In the genomic region with DNA sequence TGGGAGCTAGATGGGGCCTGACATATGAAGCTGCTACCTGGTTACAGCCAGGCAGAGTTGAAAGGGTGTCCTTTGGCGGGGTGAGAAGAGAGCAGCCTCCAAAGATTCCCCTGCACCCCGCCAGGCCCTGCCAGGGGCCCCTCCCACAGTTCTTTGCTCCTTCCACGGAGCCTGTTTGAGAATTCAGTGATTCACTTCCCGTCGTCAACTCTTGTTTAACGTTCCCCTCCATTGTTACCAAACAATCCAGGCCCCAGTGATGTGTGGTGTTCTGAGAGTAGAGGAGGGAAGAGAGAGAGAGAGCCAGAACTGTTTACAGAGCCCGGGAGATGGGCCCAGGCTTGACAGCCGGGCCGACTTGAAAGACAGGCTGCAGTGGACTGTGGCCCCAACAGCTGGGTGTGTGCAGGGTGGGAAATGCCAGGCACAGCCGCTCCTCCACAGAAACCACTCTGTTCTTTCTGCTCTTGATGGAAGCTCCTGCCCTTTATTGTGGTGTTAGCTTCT, we compare ENCODE assay signal across 8 cellular contexts.
DNase-seq lines count a peak whose midpoint lies in the region; ATAC-seq and TF ChIP-seq lines count a peak whose summit lies in the region.

No MANE protein-coding gene starts in this region.

- peaks cover 0 to 2% (median 0%) of the 10 kb centered on the region in 3 donors for H3K27me3 Mint-ChIP-seq in CD14-positive monocyte (ENCODE audit: low read depth in 3 of 3)

- peaks cover 75% of the 10 kb centered on the region for H3K4me1 Mint-ChIP-seq in CD14-positive monocyte
- peaks cover 82% of the 10 kb centered on the region for H3K4me1 Mint-ChIP-seq in stimulated activated effector memory CD8-positive, alpha-beta T cell treated with anti-CD3 and anti-CD28 coated beads, Interleukin-12 subunit alpha, Interleukin-12 subunit beta, amount 100 ng/mL, for 72 hours

- no peaks in the 10 kb centered on the region for H3K9me3 Mint-ChIP-seq in CD14-positive monocyte
- H3K9me3 Mint-ChIP-seq in stimulated activated effector memory CD8-positive, alpha-beta T cell treated with anti-CD3 and anti-CD28 coated beads, Interleukin-12 subunit alpha, Interleukin-12 subunit beta, amount 100 ng/mL, for 72 hours = no peaks in the 10 kb centered on the region

- H3K36me3 Mint-ChIP-seq in CD14-positive monocyte = peaks cover 14 to 20% of the 10 kb centered on the region in 2 donors
- peaks cover 15% of the 10 kb centered on the region for H3K36me3 Mint-ChIP-seq in stimulated activated effector memory CD8-positive, alpha-beta T cell treated with anti-CD3 and anti-CD28 coated beads, Interleukin-12 subunit alpha, Interleukin-12 subunit beta, amount 100 ng/mL, for 72 hours

- no peak for TF ChIP-seq POLR2A in body of pancreas (IDR thresholded peaks at IDR 0.05)

- H3K4me3 Mint-ChIP-seq in CD14-positive monocyte = peak overlapping the region; percentile 2 to 46
- H3K4me3 Mint-ChIP-seq in stimulated activated effector memory CD8-positive, alpha-beta T cell treated with anti-CD3 and anti-CD28 coated beads, Interleukin-12 subunit alpha, Interleukin-12 subunit beta, amount 100 ng/mL, for 72 hours = peak overlapping the region; percentile 29

- intact Hi-C loops in CD14-positive monocyte (cut with micrococcal nuclease) (loop anchor here in 1 of 2 donors (5.0 kb wide), 2 partner anchors 40 to 55 kb away; no protein-coding TSS in a partner anchor), body of pancreas (cut with DNase I) (no loop called here), left lung (cut with DNase I) (no loop called here)

- peak; percentile 8 for ATAC-seq in body of pancreas
- peak; percentile 58 for ATAC-seq in left lung
- ATAC-seq in stimulated activated effector memory CD8-positive, alpha-beta T cell treated with anti-CD3 and anti-CD28 coated beads, Interleukin-12 subunit alpha, Interleukin-12 subunit beta, amount 100 ng/mL, for 72 hours = no peak
- ATAC-seq in HG02885 (IDR thresholded peaks at IDR 0.05; ENCODE audit: poor library complexity, unreplicated experiment) = no peak

- H3K27me3 ChIP-seq in body of pancreas (no peaks in the 10 kb centered on the region), left lung (no peaks in the 10 kb centered on the region)

- H3K36me3 ChIP-seq in body of pancreas (replicated peaks in 1 of 2; ENCODE audit: insufficient read depth in 1 of 2, low read depth in 2 of 2) = no peaks in the 10 kb centered on the region
- H3K36me3 ChIP-seq in left lung = no peaks in the 10 kb centered on the region

- H3K4me1 ChIP-seq in body of pancreas = peaks cover 73% of the 10 kb centered on the region
- peaks cover 57 to 81% of the 10 kb centered on the region in 2 donors for H3K4me1 ChIP-seq in left lung

- DNase-seq in CD14-positive monocyte (ENCODE audit: low spot score) = peak; percentile 86
- DNase-seq in NOMO-1 (lab: John Stamatoyannopoulos, UW; ENCODE audit: unreplicated experiment in 2 of 2) = peak; percentile 53 to 85
- DNase-seq in body of pancreas = no peak
- DNase-seq in left lung = no peak
- no peak for DNase-seq in stimulated activated effector memory CD8-positive, alpha-beta T cell treated with anti-CD3 and anti-CD28 coated beads, Interleukin-12 subunit alpha, Interleukin-12 subunit beta, amount 100 ng/mL, for 72 hours (ENCODE audit: low spot score in 2 of 2)
- DNase-seq in NCI-H2081 (lab: John Stamatoyannopoulos, UW) = no peak
- DNase-seq in GM13977 (ENCODE audit: low spot score) = no peak

- no peak overlapping the region for H3K4me3 ChIP-seq in body of pancreas
- no peak overlapping the region for H3K4me3 ChIP-seq in left lung

- TF ChIP-seq CTCF in CD14-positive monocyte (IDR thresholded peaks at IDR 0.05) = no peak
- TF ChIP-seq CTCF in body of pancreas (IDR thresholded peaks at IDR 0.05) = no peak
- no peak for TF ChIP-seq CTCF in left lung (IDR thresholded peaks at IDR 0.05)
- TF ChIP-seq CTCF in GM13977 (IDR thresholded peaks at IDR 0.05; ENCODE audit: extremely low read depth, insufficient read depth, missing control alignments) = no peak

- WGBS in body of pancreas, 2 donors = 29 to 32% methylated on average over 10 of the region's 10 CpGs

- in situ Hi-C loops in GM13977 (cut with MboI; ENCODE audit: low pct_unique_long_range_greater_than_20kb, low sequenced_read_pairs, unreplicated experiment) = no loop called here

- H3K27ac ChIP-seq in body of pancreas (peak overlapping the region; percentile 23 to 85 (median 76)), left lung (peak overlapping the region; percentile 78 to 79)

- H3K9me3 ChIP-seq in body of pancreas (no peaks in the 10 kb centered on the region), left lung (no peaks in the 10 kb centered on the region)

- peak overlapping the region; percentile 90 to 99 (median 98) for H3K27ac Mint-ChIP-seq in CD14-positive monocyte
- H3K27ac Mint-ChIP-seq in stimulated activated effector memory CD8-positive, alpha-beta T cell treated with anti-CD3 and anti-CD28 coated beads, Interleukin-12 subunit alpha, Interleukin-12 subunit beta, amount 100 ng/mL, for 72 hours = peak overlapping the region; percentile 80

Comparison
In these comparisons a context has a peak if more than half of its experiments do, and no peak if none do; other contexts are left out.
1. DNase-seq: peak in CD14-positive monocyte (single experiment) and NOMO-1 (2 of 2); none in body of pancreas (0 of 4), left lung (0 of 2), stimulated activated effector memory CD8-positive, alpha-beta T cell treated with anti-CD3 and anti-CD28 coated beads, Interleukin-12 subunit alpha, Interleukin-12 subunit beta, amount 100 ng/mL, for 72 hours (0 of 2), NCI-H2081 (0 of 2) and GM13977 (single experiment).
2. ATAC-seq: peak in body of pancreas (single experiment) and left lung (single experiment); none in stimulated activated effector memory CD8-positive, alpha-beta T cell treated with anti-CD3 and anti-CD28 coated beads, Interleukin-12 subunit alpha, Interleukin-12 subunit beta, amount 100 ng/mL, for 72 hours (single experiment) and HG02885 (single experiment).